Comparison of ENCODE assay signal across 8 cellular contexts in genomic region chr2:26008851-26009566, GRCh38. TPM values are rescaled to one million over a fixed set of nuclear protein-coding genes. Genes with fewer than 3 reads are reported as not detected.
A peak's percentile ranks its signal among the peaks of the same experiment; 100 is the strongest.
DNase-seq lines count a peak whose midpoint lies in the region; ATAC-seq and TF ChIP-seq lines count a peak whose summit lies in the region.

No MANE protein-coding gene starts in this region.

- H3K4me3 ChIP-seq in parathyroid adenoma (ENCODE audit: low read depth, low read length), result no peak overlapping the region
- no peak overlapping the region for H3K4me3 ChIP-seq in BE2C (ENCODE audit: low read depth, low read length)

- no peaks in the 10 kb centered on the region for H3K27me3 Mint-ChIP-seq in Calu3 (ENCODE audit: unreplicated experiment)

- TF ChIP-seq CTCF in Calu3 (IDR thresholded peaks at IDR 0.05; ENCODE audit: unreplicated experiment) (no peak), parathyroid adenoma (IDR thresholded peaks at IDR 0.05) (no peak), BE2C (IDR thresholded peaks at IDR 0.05; ENCODE audit: low read depth, low read length) (no peak)

- H3K4me1 ChIP-seq in parathyroid adenoma (peaks cover 27% of the 10 kb centered on the region), BE2C (peaks cover 4% of the 10 kb centered on the region; the same call in 1 of the 2 replicates)

- no peak overlapping the region for H3K9ac ChIP-seq in parathyroid adenoma

- CTCF ChIA-PET in Calu3 (lab: Charles Lee), result interaction anchor here (0.9 to 1.0 kb wide), 2 partner anchors 9 to 17 kb away, joined by 4 read pairs; no protein-coding TSS in a partner anchor

- H3K4me1 Mint-ChIP-seq in Calu3 (ENCODE audit: low read depth, unreplicated experiment), result peaks cover 51% of the 10 kb centered on the region

- no peaks in the 10 kb centered on the region for H3K79me2 ChIP-seq in parathyroid adenoma

- H2AFZ ChIP-seq in parathyroid adenoma, result peak overlapping the region; percentile 72

- DNase-seq in Calu3, result peak; percentile 58
- DNase-seq in OCI-M2 (lab: John Stamatoyannopoulos, UW; ENCODE audit: unreplicated experiment), result peak; percentile 56
- DNase-seq in fibroblast of gingiva (ENCODE audit: low read depth), result peak; percentile 95
- DNase-seq in BE2C, result no peak
- DNase-seq in NCI-H526 (lab: John Stamatoyannopoulos, UW), result no peak

- intact Hi-C loops in Calu3 (cut with micrococcal nuclease; ENCODE audit: unreplicated experiment), result no loop called here

- no peak overlapping the region for H3K4me3 Mint-ChIP-seq in Calu3 (ENCODE audit: low read depth, unreplicated experiment)

- H3K36me3 Mint-ChIP-seq in Calu3 (ENCODE audit: insufficient read depth, unreplicated experiment), result peaks cover 17% of the 10 kb centered on the region

- H3K27me3 ChIP-seq in parathyroid adenoma (ENCODE audit: control insufficient read depth, insufficient read depth, low read length) (no peaks in the 10 kb centered on the region), BE2C (no peaks in the 10 kb centered on the region)

- H3K9me3 Mint-ChIP-seq in Calu3 (ENCODE audit: low read depth, unreplicated experiment), result no peaks in the 10 kb centered on the region

- no peaks in the 10 kb centered on the region for H3K9me3 ChIP-seq in parathyroid adenoma (ENCODE audit: control insufficient read depth, low read length)
- no peaks in the 10 kb centered on the region for H3K9me3 ChIP-seq in BE2C

- BruUV-seq in Calu3 (replicated peaks; lab: Mats Ljungman, UMichigan), result no TSS peak

- H3K4me2 ChIP-seq in parathyroid adenoma (ENCODE audit: low read length), result no peak overlapping the region

- H3K27ac Mint-ChIP-seq in Calu3 (ENCODE audit: unreplicated experiment), result peak overlapping the region; percentile 32

- peak overlapping the region; percentile 91 for H3K27ac ChIP-seq in parathyroid adenoma

- ATAC-seq in HG02885 (IDR thresholded peaks at IDR 0.05; ENCODE audit: poor library complexity, unreplicated experiment) (no peak), HG03159 (IDR thresholded peaks at IDR 0.05; ENCODE audit: unreplicated experiment) (no peak)

- no peaks in the 10 kb centered on the region for H3K36me3 ChIP-seq in parathyroid adenoma (ENCODE audit: control insufficient read depth, insufficient read depth, low read length)
- H3K36me3 ChIP-seq in BE2C, result no peaks in the 10 kb centered on the region

RNA-seq across cellular contexts. Expression of gene RAB10, which starts 24.9 kb away (rescaled TPM):
- 149 and 157 TPM in 2 replicates for total RNA-seq in Calu3 (2022)
- polyA plus RNA-seq in BE2C (2012; ENCODE audit: insufficient read depth, insufficient read length, low read depth), result 91.4 TPM

RNA-seq across cellular contexts. Expression of gene KIF3C, which starts 26.7 kb away (rescaled TPM):
- total RNA-seq in Calu3 (2022), result 3.6 and 4.2 TPM in 2 replicates
- polyA plus RNA-seq in BE2C (2012; ENCODE audit: insufficient read depth, insufficient read length, low read depth), result 28.2 TPM

Comparison
In these comparisons a context has a peak if more than half of its experiments do, and no peak if none do; other contexts are left out.
1. DNase-seq: peak in Calu3 (single experiment), OCI-M2 (single experiment) and fibroblast of gingiva (single experiment); none in BE2C (single experiment) and NCI-H526 (0 of 2).